In the genomic region with DNA sequence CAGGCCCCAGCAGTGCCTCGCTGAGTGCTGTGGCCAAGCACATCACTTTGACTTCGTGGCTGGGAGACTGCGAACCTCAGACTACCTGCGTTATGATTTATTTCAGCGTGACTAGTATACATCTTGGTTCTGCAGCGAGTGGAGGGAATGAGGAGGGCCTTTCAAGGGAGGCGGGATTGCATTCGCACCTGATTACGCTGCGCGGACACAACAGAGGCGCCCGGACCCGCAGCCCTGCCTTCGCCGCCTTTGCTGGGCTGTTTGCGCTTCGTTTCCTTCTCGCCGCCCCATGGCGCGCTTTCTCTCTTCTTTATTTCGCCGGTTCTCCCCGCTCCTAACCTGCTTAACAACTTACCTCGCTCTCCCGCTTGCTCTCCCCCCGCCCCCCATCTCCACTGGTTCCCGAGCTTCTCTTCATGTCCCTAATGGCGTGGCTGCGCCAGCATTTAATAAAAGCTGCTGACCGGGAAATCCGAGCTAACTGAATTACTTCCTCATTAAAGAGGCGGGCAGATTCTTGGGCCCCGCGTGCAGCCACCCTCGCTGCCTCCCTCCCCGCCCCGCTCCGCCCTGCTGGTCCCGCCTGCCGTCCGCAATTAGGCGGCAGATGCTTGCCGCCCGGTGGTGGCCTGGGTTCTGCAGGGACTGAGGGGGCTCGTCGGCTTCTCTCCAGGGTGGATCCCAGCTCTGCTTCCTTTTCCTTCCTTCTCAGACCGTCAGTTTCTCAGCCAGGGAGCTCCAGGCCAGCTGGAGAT, we compare ENCODE assay signal across 8 cellular contexts.
DNase-seq lines count a peak whose midpoint lies in the region; ATAC-seq and TF ChIP-seq lines count a peak whose summit lies in the region.

No MANE protein-coding gene starts in this region.

- H3K27me3 Mint-ChIP-seq in CD8-positive, alpha-beta memory T cell, result peaks cover 42 to 72% of the 10 kb centered on the region in 2 donors
- peaks cover 60% of the 10 kb centered on the region for H3K27me3 Mint-ChIP-seq in stimulated activated naive CD8-positive, alpha-beta T cell treated with anti-CD3 and anti-CD28 coated beads, Interleukin-15, Interleukin-2, amounts not matched to agents 100 ng/mL and 50 ng/mL, for 24 hours

- peaks cover 20% of the 10 kb centered on the region for H3K27me3 ChIP-seq in CD8-positive, alpha-beta memory T cell (ENCODE audit: insufficient read depth, low read length, poor library complexity, severe bottlenecking)
- H3K27me3 ChIP-seq in adipocyte (replicated peaks; ENCODE audit: control insufficient read depth, insufficient read depth, low read length) (peaks cover 62% of the 10 kb centered on the region), left lung (peaks cover 5 to 92% of the 10 kb centered on the region in 2 donors)

- TF ChIP-seq CTCF in left lung (IDR thresholded peaks at IDR 0.05), result no peak

- no peaks in the 10 kb centered on the region for H3K4me1 ChIP-seq in CD8-positive, alpha-beta memory T cell (ENCODE audit: insufficient read depth, low read length)
- H3K4me1 ChIP-seq in adipocyte (ENCODE audit: control insufficient read depth, insufficient read depth, low read length) (no peaks in the 10 kb centered on the region), left lung (peaks cover 0 to 13% of the 10 kb centered on the region in 2 donors)

- H3K4me1 Mint-ChIP-seq in CD8-positive, alpha-beta memory T cell, result peaks cover 8 to 11% (median 9%) of the 10 kb centered on the region in 3 donors
- peaks cover 3% of the 10 kb centered on the region for H3K4me1 Mint-ChIP-seq in stimulated activated naive CD8-positive, alpha-beta T cell treated with anti-CD3 and anti-CD28 coated beads, Interleukin-15, Interleukin-2, amounts not matched to agents 100 ng/mL and 50 ng/mL, for 24 hours (ENCODE audit: low read depth)

- CTCF ChIA-PET in CD8-positive, alpha-beta memory T cell (lab: Charles Lee), result interaction anchor here (0.7 kb wide), 1 partner anchor 30 kb away, joined by 5 read pairs; no protein-coding TSS in a partner anchor

- peak overlapping the region in 2 of 8 donors; percentile 22 to 66 for H3K27ac Mint-ChIP-seq in CD8-positive, alpha-beta memory T cell
- no peak overlapping the region for H3K27ac Mint-ChIP-seq in stimulated activated naive CD8-positive, alpha-beta T cell treated with anti-CD3 and anti-CD28 coated beads, Interleukin-15, Interleukin-2, amounts not matched to agents 100 ng/mL and 50 ng/mL, for 24 hours

- H3K9me3 Mint-ChIP-seq in CD8-positive, alpha-beta memory T cell, result no peaks in the 10 kb centered on the region
- H3K9me3 Mint-ChIP-seq in stimulated activated naive CD8-positive, alpha-beta T cell treated with anti-CD3 and anti-CD28 coated beads, Interleukin-15, Interleukin-2, amounts not matched to agents 100 ng/mL and 50 ng/mL, for 24 hours, result no peaks in the 10 kb centered on the region

- ATAC-seq in left lung, result peak; percentile 93

- no peaks in the 10 kb centered on the region for H3K36me3 ChIP-seq in CD8-positive, alpha-beta memory T cell (ENCODE audit: insufficient read depth, low read length)
- H3K36me3 ChIP-seq in adipocyte (ENCODE audit: control insufficient read depth, insufficient read depth, low read length, severe bottlenecking) (no peaks in the 10 kb centered on the region), left lung (no peaks in the 10 kb centered on the region)

- intact Hi-C loops in left lung (cut with DNase I), result no loop called here

- DNase-seq in CD8-positive, alpha-beta memory T cell, result peak in 1 of 5 donors; percentile 6
- peak; percentile 83 to 88 for DNase-seq in NCI-H524 (lab: John Stamatoyannopoulos, UW)
- no peak for DNase-seq in adipocyte (ENCODE audit: low read depth)
- DNase-seq in left lung, result peak; percentile 60 to 90
- no peak for DNase-seq in COLO829 (ENCODE audit: low spot score)
- no peak for DNase-seq in central memory CD4-positive, alpha-beta T cell
- no peak for DNase-seq in NCI-H1105 (lab: John Stamatoyannopoulos, UW)

- H3K36me3 Mint-ChIP-seq in CD8-positive, alpha-beta memory T cell, result peaks cover 0 to 2% (median 0%) of the 10 kb centered on the region in 3 donors
- no peaks in the 10 kb centered on the region for H3K36me3 Mint-ChIP-seq in stimulated activated naive CD8-positive, alpha-beta T cell treated with anti-CD3 and anti-CD28 coated beads, Interleukin-15, Interleukin-2, amounts not matched to agents 100 ng/mL and 50 ng/mL, for 24 hours (ENCODE audit: low read depth)

- no peaks in the 10 kb centered on the region for H3K9me3 ChIP-seq in CD8-positive, alpha-beta memory T cell (ENCODE audit: low read length)
- H3K9me3 ChIP-seq in adipocyte (ENCODE audit: control insufficient read depth, low read length) (peaks cover 3% of the 10 kb centered on the region), left lung (no peaks in the 10 kb centered on the region)

- H3K4me3 Mint-ChIP-seq in CD8-positive, alpha-beta memory T cell, result peak overlapping the region in 6 of 7 donors; percentile 68 to 91 (median 79)
- peak overlapping the region; percentile 71 for H3K4me3 Mint-ChIP-seq in stimulated activated naive CD8-positive, alpha-beta T cell treated with anti-CD3 and anti-CD28 coated beads, Interleukin-15, Interleukin-2, amounts not matched to agents 100 ng/mL and 50 ng/mL, for 24 hours

- peak overlapping the region; percentile 37 for H3K4me3 ChIP-seq in CD8-positive, alpha-beta memory T cell (ENCODE audit: low read length)
- H3K4me3 ChIP-seq in adipocyte (ENCODE audit: low read length) (peak overlapping the region; percentile 23), left lung (peak overlapping the region; percentile 15 to 34)

- POLR2A ChIA-PET in CD8-positive, alpha-beta memory T cell (lab: Charles Lee), result no interaction called here

- H3K9ac ChIP-seq in adipocyte (ENCODE audit: low read length), result no peak overlapping the region

- H3K27ac ChIP-seq in CD8-positive, alpha-beta memory T cell (ENCODE audit: low read depth, low read length), result no peak overlapping the region
- H3K27ac ChIP-seq in left lung, result no peak overlapping the region

Comparison
In these comparisons a context has a peak if more than half of its experiments do, and no peak if none do; other contexts are left out.
1. DNase-seq: peak in NCI-H524 (2 of 2) and left lung (2 of 2); none in adipocyte (single experiment), COLO829 (single experiment), central memory CD4-positive, alpha-beta T cell (single experiment) and NCI-H1105 (single experiment).
2. Peak in every context shown above with its lines, with median percentiles within 50 percentile points of each other: H3K4me3 ChIP-seq.